ENCODE assay signal across 22 cellular contexts in genomic region chr15:32053717-32054116, GRCh38. TPM values are rescaled to one million over a fixed set of nuclear protein-coding genes. Genes with fewer than 3 reads are reported as not detected.
DNase-seq lines count a peak whose midpoint lies in the region; ATAC-seq, FAIRE-seq and TF ChIP-seq lines count a peak whose summit lies in the region.
"Had no signal": no experiment of that assay in that cellular context is flagged by ENCODE, and none has a peak within 500 bp of the region (broad histone marks: within the 10 kb centered on the region; RNA-seq: fewer than 3 reads in every experiment).

No MANE protein-coding gene starts in this region.

- TF ChIP-seq CTCF in hepatocyte (IDR thresholded peaks at IDR 0.05; ENCODE audit: poor library complexity), result no peak
- TF ChIP-seq CTCF in pancreas (IDR thresholded peaks at IDR 0.05), result peak in 1 of 4 donors; percentile 7

- no peak overlapping the region for H3K27ac ChIP-seq in hepatocyte
- H3K27ac ChIP-seq in pancreas, result no peak overlapping the region
- H3K27ac ChIP-seq: BLaER1 treated with 17β-estradiol and CSF1 and Interleukin-3, amounts not matched to agents 10 nM and 100 nM; PC-9; SJSA1 had no signal

- no peaks in the 10 kb centered on the region for H3K27me3 ChIP-seq in hepatocyte
- H3K27me3 ChIP-seq in pancreas, result no peaks in the 10 kb centered on the region
- H3K27me3 ChIP-seq: BLaER1 treated with 17β-estradiol and CSF1 and Interleukin-3, amounts not matched to agents 10 nM and 100 nM; MG63; SJSA1 had no signal

- H3K9me3 ChIP-seq in hepatocyte (ENCODE audit: low read depth) (no peaks in the 10 kb centered on the region), pancreas (no peaks in the 10 kb centered on the region)
- H3K9me3 ChIP-seq: MG63, SJSA1 had no signal

- DNase-seq in NCI-H510A treated with DMSO at 0.1 percent for 48 hours (lab: John Stamatoyannopoulos, UW) (peak; percentile 3), NCI-H510A (lab: John Stamatoyannopoulos, UW) (no peak), HT-29 (ENCODE audit: low spot score) (peak; percentile 12), hepatocyte (ENCODE audit: low spot score) (peak; percentile 40), pancreas (no peak), RPMI8226 (no peak), activated gamma-delta T cell (lab: John Stamatoyannopoulos, UW) (no peak)
- DNase-seq: DMS 273 treated with DMSO at 0.1 percent for 48 hours, IMR-90, Karpas-422, MG63, NCI-H1092, NCI-H1694 treated with DMSO at 0.1 percent for 48 hours, NCI-H2171, NCI-H526, PC-9 had no signal

- no peak for FAIRE-seq in pancreas (lab: Jason Lieb, UNC)
- FAIRE-seq: A204.1, GM19239, H54 had no signal

- H3K4me3 ChIP-seq in hepatocyte (no peak overlapping the region), pancreas (no peak overlapping the region)
- H3K4me3 ChIP-seq: BLaER1 treated with 17β-estradiol and CSF1 and Interleukin-3, amounts not matched to agents 10 nM and 100 nM; MG63; PC-9; SJSA1 had no signal

- intact Hi-C loops in pancreas (cut with DNase I), result no loop called here

- H3K4me1 ChIP-seq in hepatocyte (ENCODE audit: insufficient read depth), result peaks cover 7% of the 10 kb centered on the region
- peaks cover 0 to 11% (median 4%) of the 10 kb centered on the region in 3 donors for H3K4me1 ChIP-seq in pancreas
- H3K4me1 ChIP-seq: SJSA1 had no signal

- H3K79me2 ChIP-seq in hepatocyte, result no peaks in the 10 kb centered on the region

- no peaks in the 10 kb centered on the region for H3K9me2 ChIP-seq in hepatocyte (replicated peaks; ENCODE audit: insufficient read depth)

- H4K20me1 ChIP-seq in hepatocyte (ENCODE audit: insufficient read depth, poor library complexity, severe bottlenecking), result no peaks in the 10 kb centered on the region
- H4K20me1 ChIP-seq: BLaER1 treated with 17β-estradiol and CSF1 and Interleukin-3, amounts not matched to agents 10 nM and 100 nM had no signal

- H3K4me2 ChIP-seq in hepatocyte, result no peak overlapping the region
- H3K4me2 ChIP-seq: PC-9 had no signal

- H2AFZ ChIP-seq in hepatocyte, result no peak overlapping the region
- H2AFZ ChIP-seq: PC-9 had no signal

- peak in 3 of 4 donors; percentile 84 to 95 (median 84) for ATAC-seq in pancreas
- no peak for ATAC-seq in GM18519 (IDR thresholded peaks at IDR 0.05; ENCODE audit: low FRiP score, unreplicated experiment)

- H3K36me3 ChIP-seq in hepatocyte (replicated peaks; ENCODE audit: insufficient read depth, low read depth) (no peaks in the 10 kb centered on the region), pancreas (no peaks in the 10 kb centered on the region)
- H3K36me3 ChIP-seq: BLaER1 treated with 17β-estradiol and CSF1 and Interleukin-3, amounts not matched to agents 10 nM and 100 nM; MG63; SJSA1 had no signal

- 24% methylated on average over 5 of the region's 5 CpGs for WGBS in hepatocyte (ENCODE audit: low lambda C conversion rate, missing lambda C conversion rate)
- WGBS in pancreas, 2 donors, result 11 to 12% methylated on average over 5 of the region's 5 CpGs

RNA-seq across cellular contexts. Expression of gene CHRNA7, which starts 23.4 kb away (rescaled TPM):
- 2.4 and 8.6 TPM in 2 replicates for total RNA-seq in HT-29 (2014; rRNA removed; shearing (Covaris generic))
- total RNA-seq in hepatocyte (4.0 TPM in 2 replicates), pancreas (1 to 10 TPM in 5 of 6 donors, under 1 TPM in 1; 0.76 to 9.2 (median 5.7) TPM)
- polyA plus RNA-seq in hepatocyte (3.0 and 5.4 TPM in 2 replicates), pancreas (1 to 10 TPM; 1.1 to 2.6 TPM)
- total RNA-seq: IMR-90, PC-9 had no signal

Comparison
In these comparisons a context has a peak if more than half of its experiments do, and no peak if none do; other contexts are left out.
1. DNase-seq: peak in NCI-H510A treated with DMSO at 0.1 percent for 48 hours (single experiment), HT-29 (single experiment) and hepatocyte (single experiment); none in NCI-H510A (single experiment), pancreas (0 of 6), RPMI8226 (single experiment) and activated gamma-delta T cell (single experiment).